Comparison of ENCODE assay signal across 1 cellular context in genomic region chr11:117572129-117572528, GRCh38.
TF ChIP-seq lines count a peak whose summit lies in the region.

No MANE protein-coding gene starts in this region.

TF ChIP-seq in GM23338, 12 proteins besides CTCF, POLR2A, EP300 and RAD21 (continued from another document):
- TF ChIP-seq, protein P1, sequence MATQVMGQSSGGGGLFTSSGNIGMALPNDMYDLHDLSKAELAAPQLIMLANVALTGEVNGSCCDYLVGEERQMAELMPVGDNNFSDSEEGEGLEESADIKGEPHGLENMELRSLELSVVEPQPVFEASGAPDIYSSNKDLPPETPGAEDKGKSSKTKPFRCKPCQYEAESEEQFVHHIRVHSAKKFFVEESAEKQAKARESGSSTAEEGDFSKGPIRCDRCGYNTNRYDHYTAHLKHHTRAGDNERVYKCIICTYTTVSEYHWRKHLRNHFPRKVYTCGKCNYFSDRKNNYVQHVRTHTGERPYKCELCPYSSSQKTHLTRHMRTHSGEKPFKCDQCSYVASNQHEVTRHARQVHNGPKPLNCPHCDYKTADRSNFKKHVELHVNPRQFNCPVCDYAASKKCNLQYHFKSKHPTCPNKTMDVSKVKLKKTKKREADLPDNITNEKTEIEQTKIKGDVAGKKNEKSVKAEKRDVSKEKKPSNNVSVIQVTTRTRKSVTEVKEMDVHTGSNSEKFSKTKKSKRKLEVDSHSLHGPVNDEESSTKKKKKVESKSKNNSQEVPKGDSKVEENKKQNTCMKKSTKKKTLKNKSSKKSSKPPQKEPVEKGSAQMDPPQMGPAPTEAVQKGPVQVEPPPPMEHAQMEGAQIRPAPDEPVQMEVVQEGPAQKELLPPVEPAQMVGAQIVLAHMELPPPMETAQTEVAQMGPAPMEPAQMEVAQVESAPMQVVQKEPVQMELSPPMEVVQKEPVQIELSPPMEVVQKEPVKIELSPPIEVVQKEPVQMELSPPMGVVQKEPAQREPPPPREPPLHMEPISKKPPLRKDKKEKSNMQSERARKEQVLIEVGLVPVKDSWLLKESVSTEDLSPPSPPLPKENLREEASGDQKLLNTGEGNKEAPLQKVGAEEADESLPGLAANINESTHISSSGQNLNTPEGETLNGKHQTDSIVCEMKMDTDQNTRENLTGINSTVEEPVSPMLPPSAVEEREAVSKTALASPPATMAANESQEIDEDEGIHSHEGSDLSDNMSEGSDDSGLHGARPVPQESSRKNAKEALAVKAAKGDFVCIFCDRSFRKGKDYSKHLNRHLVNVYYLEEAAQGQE (IDR thresholded peaks at IDR 0.05; ENCODE audit: unreplicated experiment): no peak
- TF ChIP-seq ZNF331 (CRISPR knock-in tag; IDR thresholded peaks at IDR 0.05; ENCODE audit: low read depth) (no peak), ZNF114 (CRISPR knock-in tag; IDR thresholded peaks at IDR 0.05) (no peak), ETS1 (IDR thresholded peaks at IDR 0.05) (no peak), STAT1 (IDR thresholded peaks at IDR 0.05; ENCODE audit: unreplicated experiment) (no peak), POLR2AphosphoS5 (IDR thresholded peaks at IDR 0.05; ENCODE audit: low read depth) (no peak), JUNB (IDR thresholded peaks at IDR 0.05; ENCODE audit: unreplicated experiment) (no peak)
